ENCODE assay signal across 31 cellular contexts in the genomic region with DNA sequence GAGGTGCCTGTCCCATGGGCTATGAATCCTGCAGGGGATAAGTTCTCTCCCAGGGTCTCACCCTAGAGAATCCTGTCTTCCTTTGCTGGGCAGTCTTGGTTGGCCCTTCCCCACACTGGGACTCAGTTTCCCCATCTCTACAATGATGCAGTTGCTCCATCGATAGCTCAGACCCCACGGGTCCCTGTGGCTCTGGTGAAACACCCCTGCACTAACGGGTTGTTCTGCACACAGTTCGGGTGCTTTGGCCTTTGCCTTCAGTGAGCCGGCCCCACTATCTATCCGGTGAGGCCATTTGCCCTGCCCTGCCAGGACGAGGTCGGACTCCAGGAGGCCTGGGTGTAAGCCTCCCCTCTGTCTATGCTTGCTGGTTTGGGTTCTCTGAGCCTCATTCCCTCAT.
"Had no signal": no experiment of that assay in that cellular context is flagged by ENCODE, and none has a peak within 500 bp of the region (broad histone marks: within the 10 kb centered on the region; RNA-seq: fewer than 3 reads in every experiment).

No MANE protein-coding gene starts in this region.

- ATAC-seq: natural killer cell; right cardiac atrium; right lobe of liver; stimulated activated memory B cell treated with anti-CD40 and anti-IgM and Interleukin-4, amounts not matched to agents 10 μg/mL and 1 μg/mL and 100 μg/mL, for 72 hours; stimulated activated naive CD8-positive, alpha-beta T cell treated with anti-CD3 and anti-CD28 coated beads, Interleukin-15, amount 100 ng/mL, for 72 hours; stimulated activated naive CD8-positive, alpha-beta T cell treated with anti-CD3 and anti-CD28 coated beads, Interleukin-15, Interleukin-2, amounts not matched to agents 100 U/mL and 50 U/mL, for 24 hours; upper lobe of right lung had no signal

- DNase-seq: naive thymus-derived CD4-positive, alpha-beta T cell; natural killer cell; nucleus accumbens; ovary; retina; right cardiac atrium; right lobe of liver; sigmoid colon; small intestine; stimulated activated CD4-positive, alpha-beta T cell treated with anti-CD3 and anti-CD28 coated beads, Interleukin-12 subunit alpha, Interleukin-12 subunit beta, amount 100 ng/mL, for 4 hours; stimulated activated CD4-positive, alpha-beta T cell treated with anti-CD3 and anti-CD28 coated beads, Interleukin-1b, Interleukin-23, amount 100 ng/mL, for 48 hours; stimulated activated CD4-positive, alpha-beta T cell treated with anti-CD3 and anti-CD28 coated beads, Interleukin-4, amount 100 ng/mL, for 1 hour; stimulated activated CD4-positive, alpha-beta T cell treated with anti-CD3 and anti-CD28 coated beads, Interleukin-4, amount 100 ng/mL, for 4 hours; stimulated activated CD8-positive, alpha-beta memory T cell treated with anti-CD3 and anti-CD28 coated beads, Interleukin-4, amount 100 ng/mL, for 48 hours; stimulated activated naive CD4-positive, alpha-beta T cell; stimulated activated naive CD8-positive, alpha-beta T cell treated with anti-CD3 and anti-CD28 coated beads, Interleukin-15, amount 100 ng/mL, for 72 hours; stimulated activated naive CD8-positive, alpha-beta T cell treated with anti-CD3 and anti-CD28 coated beads, Interleukin-15, Interleukin-2, amounts not matched to agents 100 U/mL and 50 U/mL, for 24 hours; substantia nigra; testis; tibial artery; transverse colon; upper lobe of right lung; uterus had no signal

- H3K4me3 ChIP-seq: neural progenitor cell, ovary, prostate gland, right lobe of liver, sigmoid colon, suprapubic skin, testis, tibial artery, transverse colon, upper lobe of right lung, uterus had no signal

- H3K36me3 ChIP-seq: neural progenitor cell, neutrophil, ovary, prostate gland, right lobe of liver, sigmoid colon, suprapubic skin, tibial artery, transverse colon, upper lobe of right lung, uterus had no signal

- H3K4me3 Mint-ChIP-seq: naive thymus-derived CD4-positive, alpha-beta T cell; natural killer cell; nephron; neural progenitor cell; stimulated activated memory B cell treated with anti-CD40 and anti-IgM and Interleukin-4, amounts not matched to agents 10 μg/mL and 1 μg/mL and 100 μg/mL, for 72 hours; stimulated activated naive CD8-positive, alpha-beta T cell treated with anti-CD3 and anti-CD28 coated beads, Interleukin-15, amount 100 ng/mL, for 72 hours; type B pancreatic cell had no signal

- H3K4me1 ChIP-seq: parathyroid adenoma, prostate gland, right lobe of liver, sigmoid colon, suprapubic skin, testis, tibial artery, transverse colon, upper lobe of right lung, uterus had no signal

- FAIRE-seq: small intestine had no signal

- H3K9me3 ChIP-seq: neutrophil, ovary, prostate gland, right lobe of liver, sigmoid colon, suprapubic skin, testis, tibial artery, transverse colon, upper lobe of right lung, uterus had no signal

- H3K27ac Mint-ChIP-seq: natural killer cell; nephron; neural progenitor cell; stimulated activated memory B cell treated with anti-CD40 and anti-IgM and Interleukin-4, amounts not matched to agents 10 μg/mL and 1 μg/mL and 100 μg/mL, for 72 hours; stimulated activated naive CD8-positive, alpha-beta T cell treated with anti-CD3 and anti-CD28 coated beads, Interleukin-15, amount 100 ng/mL, for 72 hours; type B pancreatic cell had no signal

- H3K9ac ChIP-seq: neural progenitor cell, parathyroid adenoma had no signal

- H3K4me1 Mint-ChIP-seq: naive thymus-derived CD4-positive, alpha-beta T cell; natural killer cell; stimulated activated memory B cell treated with anti-CD40 and anti-IgM and Interleukin-4, amounts not matched to agents 10 μg/mL and 1 μg/mL and 100 μg/mL, for 72 hours; stimulated activated naive CD8-positive, alpha-beta T cell treated with anti-CD3 and anti-CD28 coated beads, Interleukin-15, amount 100 ng/mL, for 72 hours had no signal

- H3K27ac ChIP-seq: neural progenitor cell, neutrophil, ovary, parathyroid adenoma, prostate gland, right lobe of liver, sigmoid colon, suprapubic skin, testis, tibial artery, transverse colon, upper lobe of right lung, uterus had no signal

- H3K9me3 Mint-ChIP-seq: naive thymus-derived CD4-positive, alpha-beta T cell; natural killer cell; nephron; stimulated activated memory B cell treated with anti-CD40 and anti-IgM and Interleukin-4, amounts not matched to agents 10 μg/mL and 1 μg/mL and 100 μg/mL, for 72 hours; stimulated activated naive CD8-positive, alpha-beta T cell treated with anti-CD3 and anti-CD28 coated beads, Interleukin-15, amount 100 ng/mL, for 72 hours; type B pancreatic cell had no signal

- H3K36me3 Mint-ChIP-seq: naive thymus-derived CD4-positive, alpha-beta T cell; natural killer cell; neural progenitor cell; stimulated activated memory B cell treated with anti-CD40 and anti-IgM and Interleukin-4, amounts not matched to agents 10 μg/mL and 1 μg/mL and 100 μg/mL, for 72 hours; type B pancreatic cell had no signal
